Comparison of ENCODE assay signal across 13 cellular contexts in the genomic region with DNA sequence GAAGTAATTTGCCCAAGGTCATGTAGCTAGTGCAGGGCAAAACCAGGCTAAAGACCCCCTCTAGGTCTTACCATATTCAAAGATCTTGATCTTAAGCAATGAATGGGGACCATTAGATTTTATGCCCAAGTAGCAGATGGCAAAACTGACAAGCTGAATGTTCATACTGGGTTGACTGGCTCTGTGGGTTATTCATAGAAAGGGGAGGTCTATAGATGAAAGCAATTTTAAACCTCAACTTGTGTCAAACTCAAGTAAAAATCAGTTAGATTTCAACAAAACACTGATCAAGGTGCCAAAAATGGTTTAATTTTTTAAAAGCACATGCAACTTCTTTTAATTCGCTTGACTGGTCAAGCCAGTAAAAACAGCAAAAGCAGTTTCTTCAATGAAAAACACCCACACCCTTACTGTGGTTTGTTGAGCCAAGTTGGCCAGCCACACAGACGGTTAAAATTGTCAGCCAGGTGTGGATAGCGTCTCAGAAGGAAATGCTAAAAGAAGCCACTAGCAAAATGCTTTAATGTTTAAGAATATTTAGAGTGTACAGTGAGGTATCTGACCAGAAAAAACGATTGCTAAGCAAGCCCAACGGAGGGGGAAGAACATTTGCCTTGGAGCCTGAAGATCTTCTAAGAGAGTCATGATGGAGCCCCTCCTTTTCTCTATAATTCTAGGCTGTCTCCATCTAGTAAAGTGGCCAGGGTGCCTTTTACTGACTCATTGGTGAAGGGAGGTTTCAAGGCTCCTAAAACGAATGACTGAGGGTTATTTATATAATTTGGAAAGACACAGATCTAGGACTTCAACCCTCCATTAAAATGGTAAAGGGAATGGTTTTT.
DNase-seq lines count a peak whose midpoint lies in the region; ATAC-seq, FAIRE-seq and TF ChIP-seq lines count a peak whose summit lies in the region.
"Had no signal": no experiment of that assay in that cellular context is flagged by ENCODE, and none has a peak within 500 bp of the region (broad histone marks: within the 10 kb centered on the region; RNA-seq: fewer than 3 reads in every experiment).

No MANE protein-coding gene starts in this region.

- TF ChIP-seq POLR2A in GM12891 (IDR thresholded peaks at IDR 0.05; ENCODE audit: low read depth, low read length) = no peak

- H3K4me3 Mint-ChIP-seq in activated CD4-positive, alpha-beta T cell treated with anti-CD3 and anti-CD28 coated beads, Interleukin-2, amount 10 ng/mL, durations not matched to agents 24 days and 14 days = no peak overlapping the region
- H3K4me3 Mint-ChIP-seq: stimulated activated naive CD8-positive, alpha-beta T cell treated with anti-CD3 and anti-CD28 coated beads, Interleukin-15, Interleukin-2, amounts not matched to agents 100 ng/mL and 50 ng/mL, for 24 hours had no signal

- peak; percentile 93 for FAIRE-seq in GM12891 (lab: Jason Lieb, UNC)

- H3K9me3 Mint-ChIP-seq in activated CD4-positive, alpha-beta T cell treated with anti-CD3 and anti-CD28 coated beads, Interleukin-2, amount 10 ng/mL, durations not matched to agents 24 days and 14 days = peaks cover 23% of the 10 kb centered on the region

- no peaks in the 10 kb centered on the region for H3K4me1 Mint-ChIP-seq in activated CD4-positive, alpha-beta T cell treated with anti-CD3 and anti-CD28 coated beads, Interleukin-2, amount 10 ng/mL, durations not matched to agents 24 days and 14 days

- H3K36me3 ChIP-seq in KOPT-K1 (ENCODE audit: insufficient read depth, low read length) = no peaks in the 10 kb centered on the region

- peak; percentile 89 for ATAC-seq in GM21360 (IDR thresholded peaks at IDR 0.05; ENCODE audit: unreplicated experiment)
- ATAC-seq in HG02981 (IDR thresholded peaks at IDR 0.05; ENCODE audit: unreplicated experiment) = peak; percentile 82
- ATAC-seq: body of pancreas had no signal

- H3K9me3 ChIP-seq in KOPT-K1 (ENCODE audit: insufficient read depth, low read length, poor library complexity, severe bottlenecking) = peaks cover 12% of the 10 kb centered on the region
- H3K9me3 ChIP-seq: body of pancreas had no signal

- peak overlapping the region; percentile 44 for H3K27ac ChIP-seq in KOPT-K1 (ENCODE audit: low read depth, low read length, poor library complexity, severe bottlenecking)
- H3K27ac ChIP-seq: body of pancreas had no signal

- no peaks in the 10 kb centered on the region for H3K27me3 Mint-ChIP-seq in activated CD4-positive, alpha-beta T cell treated with anti-CD3 and anti-CD28 coated beads, Interleukin-2, amount 10 ng/mL, durations not matched to agents 24 days and 14 days
- H3K27me3 Mint-ChIP-seq: stimulated activated naive CD8-positive, alpha-beta T cell treated with anti-CD3 and anti-CD28 coated beads, Interleukin-15, Interleukin-2, amounts not matched to agents 100 ng/mL and 50 ng/mL, for 24 hours had no signal

- intact Hi-C loops in activated CD4-positive, alpha-beta T cell treated with anti-CD3 and anti-CD28 coated beads, Interleukin-2, amount 10 ng/mL, durations not matched to agents 24 days and 14 days (cut with micrococcal nuclease) = no loop called here

- H3K36me3 Mint-ChIP-seq in activated CD4-positive, alpha-beta T cell treated with anti-CD3 and anti-CD28 coated beads, Interleukin-2, amount 10 ng/mL, durations not matched to agents 24 days and 14 days (ENCODE audit: low read depth) = no peaks in the 10 kb centered on the region

- DNase-seq in GM12891 (ENCODE audit: insufficient read length, low spot score) (no peak), AML-193 (lab: John Stamatoyannopoulos, UW) (no peak), dermis blood vessel endothelial cell (no peak)
- no peak for DNase-seq in activated CD4-positive, alpha-beta T cell treated with anti-CD3 and anti-CD28 coated beads for 48 hours
- DNase-seq in activated CD4-positive, alpha-beta T cell treated with anti-CD3 and anti-CD28 coated beads, Interleukin-2, amount 10 ng/mL, durations not matched to agents 24 days and 14 days = no peak
- DNase-seq: body of pancreas, GF-D8, MV-4-11, T1000 had no signal

- H3K27ac Mint-ChIP-seq in activated CD4-positive, alpha-beta T cell treated with anti-CD3 and anti-CD28 coated beads, Interleukin-2, amount 10 ng/mL, durations not matched to agents 24 days and 14 days = no peak overlapping the region
- H3K27ac Mint-ChIP-seq: stimulated activated naive CD8-positive, alpha-beta T cell treated with anti-CD3 and anti-CD28 coated beads, Interleukin-15, Interleukin-2, amounts not matched to agents 100 ng/mL and 50 ng/mL, for 24 hours had no signal

TF ChIP-seq in GM12891, 5 proteins besides CTCF, POLR2A, EP300 and RAD21:
- TF ChIP-seq PAX5 (IDR thresholded peaks at IDR 0.05; ENCODE audit: insufficient read depth, low read length, severe bottlenecking) (peak; percentile 70), POU2F2 (IDR thresholded peaks at IDR 0.05; ENCODE audit: low read depth, low read length) (0 out of 2 replicates have a peak, but pooled peaks have one; percentile 25), POLR2AphosphoS5 (IDR thresholded peaks at IDR 0.05; ENCODE audit: low read depth, low read length) (no peak), SPI1 (IDR thresholded peaks at IDR 0.05; ENCODE audit: low read depth, low read length) (no peak)
